Comparison of ENCODE assay signal across 1 cellular context in the genomic region with DNA sequence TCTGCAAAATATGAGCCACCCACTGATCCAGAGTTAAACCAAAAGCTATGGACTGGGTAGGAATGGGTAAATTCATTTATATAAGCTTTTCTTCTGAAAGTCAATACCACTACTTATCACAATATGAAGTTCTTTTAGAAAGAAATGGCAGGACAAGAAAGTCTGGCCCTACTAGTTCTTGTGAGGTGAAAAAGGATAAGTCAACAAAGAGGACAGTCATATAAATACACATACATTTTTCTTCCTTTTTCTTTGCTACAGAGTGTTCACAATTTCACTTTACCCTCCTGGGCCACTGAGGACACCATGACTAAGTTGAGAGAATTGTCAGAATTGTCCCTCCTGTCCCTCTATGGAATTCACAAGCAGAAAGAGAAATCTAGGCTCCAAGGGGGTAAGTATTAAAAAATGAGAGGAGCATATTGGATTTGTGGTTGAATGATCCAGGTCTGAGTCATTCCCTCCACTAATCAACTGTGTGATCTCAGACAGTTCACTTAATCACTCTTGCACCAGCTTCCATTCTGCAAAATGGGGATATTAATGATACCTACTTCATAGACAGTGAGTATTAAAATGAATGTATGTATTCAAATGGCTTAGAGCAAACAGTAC.
TF ChIP-seq lines count a peak whose summit lies in the region.

No MANE protein-coding gene starts in this region.

TF ChIP-seq in K562, 482 proteins besides CTCF, POLR2A, EP300 and RAD21 (continued from another document):
- TF ChIP-seq, protein P1, sequence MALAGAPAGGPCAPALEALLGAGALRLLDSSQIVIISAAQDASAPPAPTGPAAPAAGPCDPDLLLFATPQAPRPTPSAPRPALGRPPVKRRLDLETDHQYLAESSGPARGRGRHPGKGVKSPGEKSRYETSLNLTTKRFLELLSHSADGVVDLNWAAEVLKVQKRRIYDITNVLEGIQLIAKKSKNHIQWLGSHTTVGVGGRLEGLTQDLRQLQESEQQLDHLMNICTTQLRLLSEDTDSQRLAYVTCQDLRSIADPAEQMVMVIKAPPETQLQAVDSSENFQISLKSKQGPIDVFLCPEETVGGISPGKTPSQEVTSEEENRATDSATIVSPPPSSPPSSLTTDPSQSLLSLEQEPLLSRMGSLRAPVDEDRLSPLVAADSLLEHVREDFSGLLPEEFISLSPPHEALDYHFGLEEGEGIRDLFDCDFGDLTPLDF (CRISPR knock-in tag; IDR thresholded peaks at IDR 0.05): no peak
- TF ChIP-seq FOSL1 (tag; conservative IDR thresholded peaks at IDR 0.05) (0 out of 2 replicates have a peak, but pooled peaks have one; percentile 18), CCAR2 (IDR thresholded peaks at IDR 0.05; ENCODE audit: low read depth, low read length) (peak; percentile 98), PTBP1 (IDR thresholded peaks at IDR 0.05; ENCODE audit: low read depth, low read length) (no peak), MAFK (IDR thresholded peaks at IDR 0.05; ENCODE audit: low read length) (no peak), CBFB (CRISPR knock-in tag; IDR thresholded peaks at IDR 0.05) (no peak), CBX2 (IDR thresholded peaks at IDR 0.05; ENCODE audit: insufficient read depth, low read length, poor library complexity, severe bottlenecking) (no peak)
- TF ChIP-seq, protein P2, sequence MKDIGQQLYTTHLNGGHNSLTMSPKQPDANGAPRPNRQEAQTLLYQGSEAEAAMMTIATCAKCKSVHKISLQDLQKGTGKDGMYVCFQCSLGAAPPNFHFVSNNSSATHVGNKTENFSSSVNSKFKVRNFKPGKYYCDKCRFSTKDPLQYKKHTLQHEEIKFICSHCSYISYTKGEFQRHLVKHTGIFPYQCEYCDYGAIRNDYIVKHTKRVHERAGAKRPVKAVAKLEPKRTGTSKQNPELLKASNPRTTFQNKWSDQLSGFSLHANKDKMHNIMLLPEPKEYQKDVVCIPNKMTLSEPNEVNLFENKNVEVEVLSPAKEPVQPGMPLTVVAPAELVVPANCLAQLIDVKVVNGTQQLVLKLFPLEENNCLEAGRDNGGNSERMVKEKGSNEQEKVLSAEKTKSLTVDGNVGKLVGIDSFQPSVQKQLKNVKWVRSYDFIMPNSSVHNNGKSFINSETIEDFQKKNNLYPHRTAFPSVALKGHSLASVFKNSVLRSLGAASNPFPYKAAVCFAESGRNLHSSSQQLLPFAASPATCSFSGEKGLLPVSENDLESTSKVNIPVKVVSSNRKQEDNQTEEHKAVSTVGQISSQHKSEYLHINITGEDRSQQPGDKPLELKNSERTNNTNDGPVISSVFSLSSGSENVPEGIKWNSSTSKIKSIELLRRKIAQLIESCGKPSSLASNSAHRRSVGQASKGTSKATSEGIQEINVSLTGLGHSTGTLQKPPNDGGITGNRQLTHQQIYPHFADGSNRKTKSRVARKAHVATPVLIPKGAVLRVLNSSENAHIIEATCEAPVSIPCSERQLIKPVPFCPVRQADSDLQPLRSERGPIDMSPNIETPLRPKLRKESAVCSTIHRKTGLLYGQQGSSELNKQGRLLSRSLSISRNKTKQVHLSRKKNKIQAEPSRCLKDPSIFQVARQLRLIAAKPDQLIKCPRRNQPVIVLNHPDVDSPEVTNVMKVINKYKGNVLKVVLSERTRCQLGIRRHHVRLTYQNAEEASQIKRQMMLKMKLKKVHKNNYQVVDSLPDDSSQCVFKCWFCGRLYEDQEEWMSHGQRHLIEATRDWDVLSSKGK (CRISPR knock-in tag; IDR thresholded peaks at IDR 0.05): no peak
